19 cellular contexts compared by ENCODE assay signal in genomic region chr18:72878561-72878960, GRCh38. TPM values are rescaled to one million over a fixed set of nuclear protein-coding genes. Genes with fewer than 3 reads are reported as not detected.
DNase-seq lines count a peak whose midpoint lies in the region; ATAC-seq and TF ChIP-seq lines count a peak whose summit lies in the region.
"Had no signal": no experiment of that assay in that cellular context is flagged by ENCODE, and none has a peak within 500 bp of the region (broad histone marks: within the 10 kb centered on the region; RNA-seq: fewer than 3 reads in every experiment).

No MANE protein-coding gene starts in this region.

- H4K20me1 ChIP-seq in PC-9 (ENCODE audit: insufficient read depth) = no peaks in the 10 kb centered on the region
- H4K20me1 ChIP-seq: BLaER1 had no signal

- peak; percentile 56 for ATAC-seq in Right ventricle myocardium inferior
- peak; percentile 54 to 91 (median 83) for ATAC-seq in heart left ventricle
- ATAC-seq in left ventricle myocardium superior = peak; percentile 95
- no peak for ATAC-seq in GM21528 (IDR thresholded peaks at IDR 0.05; ENCODE audit: low FRiP score, unreplicated experiment)
- ATAC-seq: CD8-positive, alpha-beta T cell; HCT116 had no signal

- intact Hi-C loops in Right ventricle myocardium inferior (cut with DNase I) = no loop called here
- intact Hi-C loops in left ventricle myocardium inferior (cut with micrococcal nuclease) = no loop called here
- intact Hi-C loops in PC-9 (cut with micrococcal nuclease; ENCODE audit: unreplicated experiment) = no loop called here
- intact Hi-C loops in heart left ventricle (cut with DNase I) = loop anchor here in 1 of 10 donors (10.0 kb wide), 1 partner anchor 64 kb away; no protein-coding TSS in a partner anchor
- intact Hi-C loops in left ventricle myocardium superior (cut with micrococcal nuclease) = no loop called here

- H3K27ac ChIP-seq in left ventricle myocardium inferior (replicated peaks) (no peak overlapping the region), PC-9 (no peak overlapping the region), heart left ventricle (peak overlapping the region in 1 of 12 donors; percentile 28)
- H3K27ac ChIP-seq: 22Rv1, BLaER1, C4-2B, GM23248 had no signal

- H3K9me2 ChIP-seq in PC-9 (ENCODE audit: insufficient read depth) = no peaks in the 10 kb centered on the region; the same call in 1 of the 2 replicates

- 39 to 49% (median 42%) methylated on average over 3 of the region's 3 CpGs for WGBS in heart left ventricle, 4 donors

- DNase-seq in Right ventricle myocardium inferior (ENCODE audit: missing footprints) (no peak), left ventricle myocardium inferior (no peak), PC-9 (no peak), heart left ventricle (no peak), left ventricle myocardium superior (no peak), H7 (no peak), iPS-NIHi7 (ENCODE audit: extremely low spot score) (no peak)
- DNase-seq: Caco-2; CD4-positive, CD25-positive, alpha-beta regulatory T cell; CD8-positive, alpha-beta T cell; DMS153; DND-41; GM23248; H9 had no signal

- no peaks in the 10 kb centered on the region for H3K27me3 ChIP-seq in left ventricle myocardium inferior (ENCODE audit: low read depth)
- H3K27me3 ChIP-seq in PC-9 (ENCODE audit: insufficient read depth, low read depth) = no peaks in the 10 kb centered on the region
- no peaks in the 10 kb centered on the region for H3K27me3 ChIP-seq in heart left ventricle
- H3K27me3 ChIP-seq in H7 (ENCODE audit: control insufficient read depth, insufficient read depth, low read length) = no peaks in the 10 kb centered on the region
- H3K27me3 ChIP-seq: BLaER1 had no signal

- H2AFZ ChIP-seq in PC-9 = 0 out of 2 replicates have a peak overlapping the region, but pooled peaks have one; percentile 45
- H2AFZ ChIP-seq: GM23248 had no signal

- CTCF ChIA-PET in PC-9 (lab: Charles Lee) = no interaction called here

- H3K4me3 ChIP-seq in left ventricle myocardium inferior (no peak overlapping the region), PC-9 (no peak overlapping the region), heart left ventricle (no peak overlapping the region), H7 (ENCODE audit: insufficient read depth, low read depth, low read length) (no peak overlapping the region)
- H3K4me3 ChIP-seq: BLaER1, GM23248 had no signal

- TF ChIP-seq POLR2A in heart left ventricle (IDR thresholded peaks at IDR 0.05) = no peak

- no peaks in the 10 kb centered on the region for H3K4me1 ChIP-seq in left ventricle myocardium inferior
- no peaks in the 10 kb centered on the region for H3K4me1 ChIP-seq in PC-9 (replicated peaks; ENCODE audit: insufficient read depth)
- H3K4me1 ChIP-seq in heart left ventricle = peaks cover 0 to 8% (median 0%) of the 10 kb centered on the region in 12 donors
- H3K4me1 ChIP-seq: BLaER1, Caco-2 had no signal

- H3K9me3 ChIP-seq in left ventricle myocardium inferior (replicated peaks) (no peaks in the 10 kb centered on the region), PC-9 (ENCODE audit: insufficient read depth, low read depth) (peaks cover 4% of the 10 kb centered on the region; the same call in 1 of the 2 replicates), heart left ventricle (no peaks in the 10 kb centered on the region)
- H3K9me3 ChIP-seq: BLaER1, Caco-2 had no signal

- H3K4me2 ChIP-seq in PC-9 = no peak overlapping the region
- H3K4me2 ChIP-seq: BLaER1 had no signal

- H3K36me3 ChIP-seq in left ventricle myocardium inferior (no peaks in the 10 kb centered on the region), PC-9 (ENCODE audit: low read depth) (no peaks in the 10 kb centered on the region), heart left ventricle (no peaks in the 10 kb centered on the region), H7 (replicated peaks; ENCODE audit: control insufficient read depth, insufficient read depth, low read length) (no peaks in the 10 kb centered on the region)
- H3K36me3 ChIP-seq: BLaER1 had no signal

- POLR2A ChIA-PET in PC-9 (lab: Charles Lee; ENCODE audit: unreplicated experiment) = no interaction called here

- no peaks in the 10 kb centered on the region for H3K79me2 ChIP-seq in PC-9 (ENCODE audit: low read depth)

- H3F3A ChIP-seq in PC-9 (ENCODE audit: insufficient read depth, low read depth) = no peaks in the 10 kb centered on the region

- BruUV-seq in PC-9 (replicated peaks; lab: Mats Ljungman, UMichigan) = no TSS peak

- TF ChIP-seq CTCF in left ventricle myocardium inferior (IDR thresholded peaks at IDR 0.05; ENCODE audit: borderline replicate concordance) (no peak), PC-9 (conservative IDR thresholded peaks at IDR 0.05) (no peak), heart left ventricle (IDR thresholded peaks at IDR 0.05) (no peak)

RNA-seq across cellular contexts. Expression of gene NETO1, which starts 10.8 kb away (rescaled TPM):
- total RNA-seq in Right ventricle myocardium inferior (not detected), left ventricle myocardium inferior (not detected), PC-9 (2021) (not detected in 2 replicates), heart left ventricle (1 to 10 TPM in 1 of 9 donors, under 1 TPM in 4, not detected in 4; 0.09 to 2.0 (median 0.39) TPM), left ventricle myocardium superior (not detected)
- under 1 TPM in 1 of 2 donors, not detected in 1; 0.39 TPM for polyA plus RNA-seq in heart left ventricle
- total RNA-seq in H7 (2014; rRNA removed; shearing (Covaris generic)) = 9.9 and 15.9 TPM in 2 replicates
- total RNA-seq: Caco-2; CD4-positive, CD25-positive, alpha-beta regulatory T cell; CD8-positive, alpha-beta T cell; GM23248 had no signal
- polyA plus RNA-seq: CD4-positive, CD25-positive, alpha-beta regulatory T cell; GM23248 had no signal
